9 cellular contexts compared by ENCODE assay signal in the genomic region with DNA sequence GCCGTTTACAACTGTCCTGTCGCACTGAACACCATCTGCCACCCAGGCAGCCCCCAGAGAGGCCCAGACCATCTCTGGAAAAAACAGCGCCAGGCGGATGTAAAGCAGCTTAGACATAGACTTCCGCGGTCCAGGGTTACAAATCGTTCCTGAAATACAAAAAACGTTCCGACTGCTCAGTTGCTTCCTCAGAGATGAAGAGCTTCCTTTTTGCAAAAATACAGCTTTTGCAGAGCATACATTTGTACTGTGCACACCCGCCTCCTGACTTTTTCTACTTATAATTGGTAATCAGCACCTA. TPM values are rescaled to one million over a fixed set of nuclear protein-coding genes. Genes with fewer than 3 reads are reported as not detected.
DNase-seq lines count a peak whose midpoint lies in the region; ATAC-seq, FAIRE-seq and TF ChIP-seq lines count a peak whose summit lies in the region.
"Had no signal": no experiment of that assay in that cellular context is flagged by ENCODE, and none has a peak within 500 bp of the region (broad histone marks: within the 10 kb centered on the region; RNA-seq: fewer than 3 reads in every experiment).

No MANE protein-coding gene starts in this region.

- TF ChIP-seq RAD21 in K562 (CRISPR knock-in tag; conservative IDR thresholded peaks at IDR 0.05 in 1 of 2, IDR thresholded peaks at IDR 0.05 in 1 of 2): no peak

- H3K4me1 ChIP-seq in K562 (replicated peaks in 1 of 2; ENCODE audit: control insufficient read depth in 2 of 2, insufficient read depth in 2 of 2, low read length in 2 of 2) (peaks cover 3 to 5% of the 10 kb centered on the region in 2 experiments; a peak in 2 of 5 replicates), neutrophil (ENCODE audit: control insufficient read depth in 1 of 2, insufficient read depth in 1 of 2, low read depth in 1 of 2, low read length in 1 of 2) (peaks cover 87 to 91% of the 10 kb centered on the region in 2 experiments)

- no peaks in the 10 kb centered on the region for H3K27me3 ChIP-seq in K562 (ENCODE audit: control insufficient read depth in 2 of 2, insufficient read depth in 2 of 2, low read length in 2 of 2)
- no peaks in the 10 kb centered on the region for H3K27me3 ChIP-seq in neutrophil

- peaks cover 3% of the 10 kb centered on the region for H3K9me1 ChIP-seq in K562 (ENCODE audit: control insufficient read depth, insufficient read depth, low read length)

- in situ Hi-C loops in K562 (cut with MboI): no loop called here

- H3K27ac ChIP-seq in K562 (ENCODE audit: extremely low read depth, low read depth, low read length): no peak overlapping the region
- H3K27ac ChIP-seq in neutrophil: peak overlapping the region; percentile 90

- no peaks in the 10 kb centered on the region for H3K9me3 ChIP-seq in K562 (replicated peaks; ENCODE audit: control insufficient read depth, insufficient read depth, low read depth, low read length)
- no peaks in the 10 kb centered on the region for H3K9me3 ChIP-seq in neutrophil

- H3K4me2 ChIP-seq in K562 (ENCODE audit: insufficient read depth, low read length): no peak overlapping the region

- no peak overlapping the region for H2AFZ ChIP-seq in K562 (ENCODE audit: low read depth, low read length)

- peaks cover 4% of the 10 kb centered on the region; the same call in 1 of the 2 replicates for H4K20me1 ChIP-seq in K562 (replicated peaks; ENCODE audit: control insufficient read depth, insufficient read depth, low read length)

- POLR2A ChIA-PET in K562 (lab: Yijun Ruan, JAX): no interaction called here

- FAIRE-seq in K562 (lab: Jason Lieb, UNC): no peak

- H3K36me3 ChIP-seq in K562 (ENCODE audit: control insufficient read depth, insufficient read depth, low read length) (peaks cover 29% of the 10 kb centered on the region; the same call in 2 of the 3 replicates), neutrophil (peaks cover 1% of the 10 kb centered on the region)

- 80% methylated on average over 10 of the region's 10 CpGs for WGBS in K562 (ENCODE audit: insufficient coverage, low coverage, missing lambda C conversion rate)

- TF ChIP-seq EP300 in K562 (IDR thresholded peaks at IDR 0.05; ENCODE audit: low read length): no peak

- DNase-seq in GM10266 (ENCODE audit: extremely low spot score): peak; percentile 39
- peak; percentile 95 for DNase-seq in NCI-H82 (lab: John Stamatoyannopoulos, UW)
- no peak for DNase-seq in K562 (ENCODE audit: extremely low read depth in 1 of 4, low spot score in 3 of 4)
- no peak for DNase-seq in NCI-H146 treated with DMSO at 0.1 percent for 48 hours (lab: John Stamatoyannopoulos, UW; ENCODE audit: unreplicated experiment)
- no peak for DNase-seq in NCI-H1417 (lab: John Stamatoyannopoulos, UW)
- DNase-seq in DMS153 treated with DMSO at 0.1 percent for 48 hours (lab: John Stamatoyannopoulos, UW; ENCODE audit: unreplicated experiment): no peak
- DNase-seq: NCI-H1417 treated with DMSO at 0.1 percent for 48 hours had no signal

- H3K4me3 ChIP-seq in K562 (no peak overlapping the region), neutrophil (ENCODE audit: low read depth in 1 of 2, low read length in 1 of 2) (peak overlapping the region; percentile 60 to 63)

- no peak overlapping the region for H3K9ac ChIP-seq in K562 (ENCODE audit: insufficient read depth in 1 of 2, low read depth in 2 of 2, low read length in 2 of 2)

- no peak for TF ChIP-seq POLR2A in K562 (conservative IDR thresholded peaks at IDR 0.05)

- ATAC-seq in K562: no peak
- ATAC-seq in GM19324 (IDR thresholded peaks at IDR 0.05; ENCODE audit: low FRiP score, unreplicated experiment): no peak

- intact Hi-C loops in K562 (cut with micrococcal nuclease): loop anchor here (10.0 kb wide), 2 partner anchors 442 to 582 kb away; no protein-coding TSS in a partner anchor

- H3K79me2 ChIP-seq in K562 (ENCODE audit: control insufficient read depth, insufficient read depth, low read length): peaks cover 20% of the 10 kb centered on the region; the same call in 2 of the 3 replicates

- TF ChIP-seq CTCF in GM10266 (IDR thresholded peaks at IDR 0.05; ENCODE audit: control insufficient read depth, insufficient read depth, low read depth, missing control alignments) (no peak), K562 (IDR thresholded peaks at IDR 0.05 in 2 of 3, conservative IDR thresholded peaks at IDR 0.05 in 1 of 3; ENCODE audit: insufficient read depth in 2 of 3, low read depth in 1 of 3, low read length in 3 of 3) (no peak), neutrophil (IDR thresholded peaks at IDR 0.05) (no peak)

- CTCF ChIA-PET in K562 (lab: Yijun Ruan, JAX; ENCODE audit: low intra/inter-chr PET ratio): no interaction called here

- BruUV-seq in K562 (replicated peaks; lab: Mats Ljungman, UMichigan): no TSS peak

TF ChIP-seq in K562, 482 proteins besides CTCF, POLR2A, EP300 and RAD21:
- TF ChIP-seq, protein P1, sequence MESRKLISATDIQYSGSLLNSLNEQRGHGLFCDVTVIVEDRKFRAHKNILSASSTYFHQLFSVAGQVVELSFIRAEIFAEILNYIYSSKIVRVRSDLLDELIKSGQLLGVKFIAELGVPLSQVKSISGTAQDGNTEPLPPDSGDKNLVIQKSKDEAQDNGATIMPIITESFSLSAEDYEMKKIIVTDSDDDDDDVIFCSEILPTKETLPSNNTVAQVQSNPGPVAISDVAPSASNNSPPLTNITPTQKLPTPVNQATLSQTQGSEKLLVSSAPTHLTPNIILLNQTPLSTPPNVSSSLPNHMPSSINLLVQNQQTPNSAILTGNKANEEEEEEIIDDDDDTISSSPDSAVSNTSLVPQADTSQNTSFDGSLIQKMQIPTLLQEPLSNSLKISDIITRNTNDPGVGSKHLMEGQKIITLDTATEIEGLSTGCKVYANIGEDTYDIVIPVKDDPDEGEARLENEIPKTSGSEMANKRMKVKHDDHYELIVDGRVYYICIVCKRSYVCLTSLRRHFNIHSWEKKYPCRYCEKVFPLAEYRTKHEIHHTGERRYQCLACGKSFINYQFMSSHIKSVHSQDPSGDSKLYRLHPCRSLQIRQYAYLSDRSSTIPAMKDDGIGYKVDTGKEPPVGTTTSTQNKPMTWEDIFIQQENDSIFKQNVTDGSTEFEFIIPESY (CRISPR knock-in tag; IDR thresholded peaks at IDR 0.05): peak; percentile 3; the same call in 1 of the 2 replicates
- no peak for TF ChIP-seq ZNF785 (CRISPR knock-in tag; IDR thresholded peaks at IDR 0.05)

RNA-seq across cellular contexts. Expression of a gene that starts 11.4 kb away (rescaled TPM):
- 63.0 and 140 TPM in 2 replicates for total RNA-seq in K562 (2011; cell fraction: chromatin; rRNA removed; ENCODE audit: low replicate concordance)
- total RNA-seq in K562 (2011; cell fraction: nucleolus; rRNA removed): 64.6 and 66.9 TPM in 2 replicates
- total RNA-seq in K562 (2011; cell fraction: nucleoplasm; rRNA removed): 67.4 and 68.4 TPM in 2 replicates
- 9.4 and 11.3 TPM in 2 replicates for total RNA-seq in K562 (2014; rRNA removed)
- total RNA-seq in K562 (2014; rRNA removed; fragmentation: Illumina TruSeq; extraction: Trizol): 4.1 and 5.8 TPM in 2 replicates
- 9.4 and 9.7 TPM in 2 replicates for total RNA-seq in K562 (2015; rRNA removed; fragmentation: Illumina TruSeq; extraction: Trizol)
- 16.3 and 16.4 TPM in 2 replicates for total RNA-seq in K562 (2021)
- polyA plus RNA-seq in K562 (2011; rRNA removed): 12.0 and 15.8 TPM in 2 replicates
- 15.1 and 17.4 TPM in 2 replicates for polyA plus RNA-seq in K562 (2011; cell fraction: cytosol; rRNA removed)
- polyA plus RNA-seq in K562 (2011; cell fraction: nucleus; rRNA removed): 31.9 and 32.2 TPM in 2 replicates
- polyA plus RNA-seq in K562 (2012): 7.4 and 10.0 TPM in 2 replicates
- 7.8 and 8.9 TPM in 2 replicates for polyA plus RNA-seq in K562 (2014; fragmentation: Illumina TruSeq; extraction: Trizol)
- 1 to 10 TPM in 1 of 2 experiments, under 1 TPM in 1; 0.92 to 1.0 TPM for polyA plus RNA-seq in K562 (2014; fragmentation: Nextera tagmentation; extraction: Ambion mirVana)
- polyA plus RNA-seq in K562 (2014; rRNA removed): 9.3 and 9.5 TPM in 2 replicates
- polyA minus RNA-seq in K562 (2011; rRNA and poly(A)+ RNA removed): 30.5 and 33.7 TPM in 2 replicates
- 20.4 and 27.9 TPM in 2 replicates for polyA minus RNA-seq in K562 (2011; cell fraction: cytosol; rRNA and poly(A)+ RNA removed)
- polyA minus RNA-seq in K562 (2011; cell fraction: nucleus; rRNA and poly(A)+ RNA removed): 20.7 and 23.4 TPM in 2 replicates

RNA-seq across cellular contexts. Expression of a gene that starts 47.6 kb away (rescaled TPM):
- total RNA-seq in K562 (2011; cell fraction: chromatin; rRNA removed; ENCODE audit: low replicate concordance): 94.9 and 147 TPM in 2 replicates
- total RNA-seq in K562 (2011; cell fraction: nucleolus; rRNA removed): 95.4 and 110 TPM in 2 replicates
- total RNA-seq in K562 (2011; cell fraction: nucleoplasm; rRNA removed): 163 and 235 TPM in 2 replicates
- total RNA-seq in K562 (2014; rRNA removed) (40.5 and 58.3 TPM in 2 replicates), K562 (2014; rRNA removed; fragmentation: Illumina TruSeq; extraction: Trizol) (80.3 and 80.4 TPM in 2 replicates), K562 (2015; rRNA removed; fragmentation: Illumina TruSeq; extraction: Trizol) (61.2 and 67.6 TPM in 2 replicates), K562 (2021) (111 and 113 TPM in 2 replicates)
- polyA plus RNA-seq in K562 (2011; rRNA removed) (121 and 166 TPM in 2 replicates), K562 (2014; fragmentation: Illumina TruSeq; extraction: Trizol) (69.8 and 75.3 TPM in 2 replicates), K562 (2014; fragmentation: Nextera tagmentation; extraction: Ambion mirVana) (10 to 100 TPM; 27.4 to 27.9 TPM), K562 (2014; rRNA removed) (51.3 and 67.0 TPM in 2 replicates)
- 75.6 and 141 TPM in 2 replicates for polyA plus RNA-seq in K562 (2011; cell fraction: cytosol; rRNA removed)
- polyA plus RNA-seq in K562 (2011; cell fraction: nucleus; rRNA removed): 37.8 and 76.5 TPM in 2 replicates
- polyA plus RNA-seq in K562 (2012): 65.3 and 95.8 TPM in 2 replicates
- polyA minus RNA-seq in K562 (2011; rRNA and poly(A)+ RNA removed): 88.6 and 117 TPM in 2 replicates
- 54.8 and 56.9 TPM in 2 replicates for polyA minus RNA-seq in K562 (2011; cell fraction: cytosol; rRNA and poly(A)+ RNA removed)
- 15.2 and 34.5 TPM in 2 replicates for polyA minus RNA-seq in K562 (2011; cell fraction: nucleus; rRNA and poly(A)+ RNA removed)

Comparison
In these comparisons a context has a peak if more than half of its experiments do, and no peak if none do; other contexts are left out.
1. DNase-seq: peak in GM10266 (single experiment) and NCI-H82 (single experiment); none in K562 (0 of 4), NCI-H146 treated with DMSO at 0.1 percent for 48 hours (single experiment), NCI-H1417 (0 of 3) and DMS153 treated with DMSO at 0.1 percent for 48 hours (single experiment).